In genomic region chr17:19162375-19163216, GRCh38 we compare ENCODE assay signal across 3 cellular contexts. TPM values are rescaled to one million over a fixed set of nuclear protein-coding genes. Genes with fewer than 3 reads are reported as not detected.
"Had no signal": no experiment of that assay in that cellular context is flagged by ENCODE, and none has a peak within 500 bp of the region (broad histone marks: within the 10 kb centered on the region; RNA-seq: fewer than 3 reads in every experiment).

No MANE protein-coding gene starts in this region.

RNA-seq across cellular contexts. Expression of gene GRAPL, which starts 35.2 kb away (rescaled TPM):
- total RNA-seq: mammary epithelial cell, occipital lobe, vagina had no signal
- polyA plus RNA-seq: mammary epithelial cell had no signal
